ENCODE assay signal across 8 cellular contexts in the genomic region with DNA sequence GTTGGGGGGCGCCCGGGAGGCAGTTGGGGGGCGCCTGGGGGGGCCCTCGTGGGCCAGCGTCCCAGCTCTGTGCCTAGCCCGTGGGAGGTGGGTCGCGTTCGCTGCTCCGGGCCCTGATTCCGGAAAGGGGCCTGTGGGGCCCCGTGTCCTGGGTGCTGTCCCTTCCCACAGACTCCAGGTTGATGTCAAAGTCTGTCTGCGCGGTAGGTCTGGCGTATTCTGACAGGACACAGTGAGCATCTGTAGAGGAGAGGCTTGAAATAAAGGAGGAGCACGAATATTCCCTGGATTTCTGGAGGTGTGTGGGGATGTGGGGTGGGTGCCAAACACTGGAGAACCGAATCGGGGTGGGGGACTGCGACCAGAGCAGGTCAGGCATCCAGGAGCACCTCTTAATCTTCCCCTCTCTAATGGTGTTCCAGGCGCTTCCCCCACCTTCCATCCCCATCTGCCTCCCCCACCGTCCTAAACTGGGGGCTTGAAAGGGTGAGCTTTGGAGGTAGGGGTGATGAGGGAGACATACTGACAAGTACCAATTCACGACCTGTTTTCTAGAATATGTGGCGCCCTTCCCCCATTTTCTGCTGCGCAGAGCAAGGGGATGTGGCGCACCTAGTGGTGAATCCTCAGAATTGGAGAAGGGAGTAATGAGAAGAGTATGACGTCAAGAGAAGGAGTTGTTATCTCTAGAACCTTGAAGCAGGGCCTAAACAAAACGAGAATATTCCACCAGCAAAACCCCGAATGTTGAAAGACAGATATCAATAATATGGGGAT. TPM values are rescaled to one million over a fixed set of nuclear protein-coding genes. Genes with fewer than 3 reads are reported as not detected.
DNase-seq lines count a peak whose midpoint lies in the region; ATAC-seq and TF ChIP-seq lines count a peak whose summit lies in the region.

No MANE protein-coding gene starts in this region.

- H3K36me3 ChIP-seq in iPS-15b (ENCODE audit: control insufficient read depth, insufficient read depth, low read length) (no peaks in the 10 kb centered on the region), HAP-1 (replicated peaks) (no peaks in the 10 kb centered on the region)

- intact Hi-C loops in sciatic nerve (cut with DNase I), result no loop called here

- peak overlapping the region; percentile 51 for H3K4me3 ChIP-seq in astrocyte of the cerebellum (ENCODE audit: low read depth, low read length)
- peak overlapping the region; percentile 59 for H3K4me3 ChIP-seq in iPS-15b (ENCODE audit: low read depth, low read length)
- H3K4me3 ChIP-seq in HAP-1, result no peak overlapping the region

- H3K4me1 ChIP-seq in iPS-15b (ENCODE audit: control insufficient read depth, insufficient read depth, low read length) (no peaks in the 10 kb centered on the region), HAP-1 (no peaks in the 10 kb centered on the region)

- H3K9me3 ChIP-seq in iPS-15b (ENCODE audit: control insufficient read depth, insufficient read depth, low read length) (no peaks in the 10 kb centered on the region), HAP-1 (no peaks in the 10 kb centered on the region)

- peak; percentile 56 for TF ChIP-seq CTCF in astrocyte of the cerebellum (IDR thresholded peaks at IDR 0.05; ENCODE audit: low read depth, low read length, missing control alignments)

- no peak overlapping the region for H3K9ac ChIP-seq in iPS-15b (ENCODE audit: low read depth, low read length)

- in situ Hi-C loops in astrocyte of the cerebellum (cut with HindIII; ENCODE audit: low sequenced_read_pairs) (no loop called here), HAP-1 (cut with MboI; ENCODE audit: low sequenced_read_pairs) (no loop called here)

- H3K27me3 ChIP-seq in iPS-15b (ENCODE audit: control insufficient read depth, insufficient read depth, low read length) (peaks cover 8% of the 10 kb centered on the region), HAP-1 (ENCODE audit: low read depth) (no peaks in the 10 kb centered on the region)

- ATAC-seq in GM21723 (IDR thresholded peaks at IDR 0.05; ENCODE audit: unreplicated experiment), result peak; percentile 53
- peak; percentile 80 for ATAC-seq in SK-N-SH treated with all-trans-retinoic acid at 6 μM for 48 hours
- ATAC-seq in sciatic nerve, result peak; percentile 86
- ATAC-seq in GM19463 (IDR thresholded peaks at IDR 0.05; ENCODE audit: unreplicated experiment), result no peak

- peak; percentile 50 for DNase-seq in Ammon's horn (ENCODE audit: low spot score)
- DNase-seq in astrocyte of the cerebellum (ENCODE audit: low read depth), result no peak
- DNase-seq in sciatic nerve (ENCODE audit: low spot score), result no peak
- DNase-seq in HAP-1 (ENCODE audit: low spot score in 2 of 2), result no peak

TF ChIP-seq in SK-N-SH treated with all-trans-retinoic acid at 6 μM for 48 hours, 23 proteins besides CTCF, POLR2A, EP300 and RAD21:
- TF ChIP-seq PPARA (CRISPR knock-in tag; IDR thresholded peaks at IDR 0.05; ENCODE audit: borderline replicate concordance), result no peak
- TF ChIP-seq ZFP30 (CRISPR knock-in tag; IDR thresholded peaks at IDR 0.05), result no peak
- TF ChIP-seq, protein P1, sequence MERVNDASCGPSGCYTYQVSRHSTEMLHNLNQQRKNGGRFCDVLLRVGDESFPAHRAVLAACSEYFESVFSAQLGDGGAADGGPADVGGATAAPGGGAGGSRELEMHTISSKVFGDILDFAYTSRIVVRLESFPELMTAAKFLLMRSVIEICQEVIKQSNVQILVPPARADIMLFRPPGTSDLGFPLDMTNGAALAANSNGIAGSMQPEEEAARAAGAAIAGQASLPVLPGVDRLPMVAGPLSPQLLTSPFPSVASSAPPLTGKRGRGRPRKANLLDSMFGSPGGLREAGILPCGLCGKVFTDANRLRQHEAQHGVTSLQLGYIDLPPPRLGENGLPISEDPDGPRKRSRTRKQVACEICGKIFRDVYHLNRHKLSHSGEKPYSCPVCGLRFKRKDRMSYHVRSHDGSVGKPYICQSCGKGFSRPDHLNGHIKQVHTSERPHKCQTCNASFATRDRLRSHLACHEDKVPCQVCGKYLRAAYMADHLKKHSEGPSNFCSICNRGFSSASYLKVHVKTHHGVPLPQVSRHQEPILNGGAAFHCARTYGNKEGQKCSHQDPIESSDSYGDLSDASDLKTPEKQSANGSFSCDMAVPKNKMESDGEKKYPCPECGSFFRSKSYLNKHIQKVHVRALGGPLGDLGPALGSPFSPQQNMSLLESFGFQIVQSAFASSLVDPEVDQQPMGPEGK (CRISPR knock-in tag; IDR thresholded peaks at IDR 0.05; ENCODE audit: borderline replicate concordance), result no peak
- TF ChIP-seq POU6F1 (CRISPR knock-in tag; IDR thresholded peaks at IDR 0.05; ENCODE audit: borderline replicate concordance, low read depth), result no peak

RNA-seq across cellular contexts. Expression of gene GPRASP1, which starts 0.9 kb away (rescaled TPM):
- 26.7 TPM for total RNA-seq in sciatic nerve

RNA-seq across cellular contexts. Expression of gene ARMCX5, which starts 52.8 kb away (rescaled TPM):
- total RNA-seq in sciatic nerve, result 7.4 TPM
